13 cellular contexts compared by ENCODE assay signal in genomic region chr15:42057744-42058646, GRCh38. TPM values are rescaled to one million over a fixed set of nuclear protein-coding genes. Genes with fewer than 3 reads are reported as not detected.
DNase-seq lines count a peak whose midpoint lies in the region; ATAC-seq and TF ChIP-seq lines count a peak whose summit lies in the region.
"Had no signal": no experiment of that assay in that cellular context is flagged by ENCODE, and none has a peak within 500 bp of the region (broad histone marks: within the 10 kb centered on the region; RNA-seq: fewer than 3 reads in every experiment).

No MANE protein-coding gene starts in this region.

- no peaks in the 10 kb centered on the region for H3K9me3 Mint-ChIP-seq in Caco-2 (ENCODE audit: unreplicated experiment)
- H3K9me3 Mint-ChIP-seq: dendritic cell treated with granulocyte-macrophage colony-stimulating factor and Interleukin-4, amounts not matched to agents 40 ng/mL and 50 ng/mL, for 4 days had no signal

- POLR2A ChIA-PET in Caco-2 (lab: Charles Lee), result interaction anchor here (0.8 to 1.8 kb wide), 5 partner anchors 11 to 78 kb away, joined by 3 to 8 read pairs (median 5); no protein-coding TSS in a partner anchor

- no peak overlapping the region for H2BK120ac ChIP-seq in trophoblast cell (ENCODE audit: insufficient read depth, low read length, poor library complexity)

- H3K36me3 ChIP-seq in Caco-2 (ENCODE audit: control insufficient read depth, insufficient read depth, low read length) (no peaks in the 10 kb centered on the region), Peyer's patch (no peaks in the 10 kb centered on the region), trophoblast cell (ENCODE audit: control insufficient read depth in 1 of 2, insufficient read depth in 2 of 2, low read length in 2 of 2) (no peaks in the 10 kb centered on the region)
- H3K36me3 ChIP-seq: BLaER1 treated with 17β-estradiol and CSF1 and Interleukin-3, amounts not matched to agents 10 nM and 100 nM; gastrocnemius medialis had no signal

- TSS peak; percentile 98 for BruUV-seq in Caco-2 (replicated peaks; lab: Mats Ljungman, UMichigan)

- no CpG with 5 or more reads among the region's 7 CpGs for WGBS in trophoblast cell (ENCODE audit: extremely low coverage, insufficient coverage, insufficient read length)

- no peak overlapping the region for H3K4me2 ChIP-seq in trophoblast cell (ENCODE audit: low read length)

- no peak overlapping the region for H2AK5ac ChIP-seq in trophoblast cell (ENCODE audit: low read length)

- H3K27ac Mint-ChIP-seq in Caco-2 (ENCODE audit: unreplicated experiment), result peak overlapping the region; percentile 93

- no peak overlapping the region for H3K14ac ChIP-seq in trophoblast cell (ENCODE audit: low read length)

- H4K91ac ChIP-seq in trophoblast cell (ENCODE audit: low read depth, low read length), result peak overlapping the region; percentile 40

- no peak overlapping the region for H4K12ac ChIP-seq in trophoblast cell (ENCODE audit: low read depth, low read length)

- intact Hi-C loops in Caco-2 (cut with micrococcal nuclease; ENCODE audit: unreplicated experiment), result loop anchor here (1.0 to 5.0 kb wide), 5 partner anchors 12 to 131 kb away; partner anchors contain the start of gene EHD4

- H3K4me3 ChIP-seq in Caco-2 (ENCODE audit: low read depth, low read length) (peak overlapping the region; percentile 1), Peyer's patch (peak overlapping the region in 1 of 4 donors; percentile 21), trophoblast cell (ENCODE audit: low read depth, low read length) (no peak overlapping the region)

- peaks cover 7% of the 10 kb centered on the region for H3K4me1 Mint-ChIP-seq in Caco-2 (ENCODE audit: low read depth, unreplicated experiment)

- H2AFZ ChIP-seq in trophoblast cell (ENCODE audit: insufficient read depth, low read length, poor library complexity), result no peak overlapping the region

- TF ChIP-seq POLR2A in Peyer's patch (IDR thresholded peaks at IDR 0.05), result peak in 1 of 2 donors; percentile 42

- H3K9ac ChIP-seq in trophoblast cell (ENCODE audit: low read length), result no peak overlapping the region

- no peak overlapping the region for H3K4ac ChIP-seq in trophoblast cell (ENCODE audit: low read depth, low read length)

- no peak overlapping the region for H4K8ac ChIP-seq in trophoblast cell (ENCODE audit: low read depth, low read length)

- DNase-seq in Caco-2, result no peak
- peak in 1 of 3 donors; percentile 12 for DNase-seq in Peyer's patch
- DNase-seq in foreskin keratinocyte, result no peak
- peak; percentile 82 to 85 for DNase-seq in trophoblast cell
- no peak for DNase-seq in caudate nucleus (lab: John Stamatoyannopoulos, UW)
- no peak for DNase-seq in middle frontal gyrus (ENCODE audit: extremely low spot score, low spot score)
- DNase-seq in NCI-H187 (lab: John Stamatoyannopoulos, UW), result no peak
- no peak for DNase-seq in NCI-H1930 (lab: John Stamatoyannopoulos, UW)

- TF ChIP-seq CTCF in Caco-2 (IDR thresholded peaks at IDR 0.05; ENCODE audit: insufficient read depth in 1 of 2, low read depth in 1 of 2, low read length in 1 of 2, severe bottlenecking in 1 of 2, unreplicated experiment in 1 of 2) (no peak), Peyer's patch (IDR thresholded peaks at IDR 0.05) (no peak), foreskin keratinocyte (conservative IDR thresholded peaks at IDR 0.05) (no peak)

- H3K23ac ChIP-seq in trophoblast cell (ENCODE audit: low read length), result no peak overlapping the region

- H3K27ac ChIP-seq in Peyer's patch, result peak overlapping the region in 3 of 4 donors; percentile 5 to 95 (median 60)
- H3K27ac ChIP-seq in foreskin keratinocyte, result peak overlapping the region; percentile 72
- H3K27ac ChIP-seq in trophoblast cell (ENCODE audit: low read depth, low read length), result peak overlapping the region; percentile 69
- no peak overlapping the region for H3K27ac ChIP-seq in caudate nucleus (ENCODE audit: low read depth, low read length)
- H3K27ac ChIP-seq: BLaER1 treated with 17β-estradiol and CSF1 and Interleukin-3, amounts not matched to agents 10 nM and 100 nM had no signal

- no peaks in the 10 kb centered on the region for H3K9me3 ChIP-seq in Caco-2
- H3K9me3 ChIP-seq in Peyer's patch, result no peaks in the 10 kb centered on the region
- H3K9me3 ChIP-seq in trophoblast cell (ENCODE audit: insufficient read depth, low read depth, low read length), result no peaks in the 10 kb centered on the region
- H3K9me3 ChIP-seq: BLaER1 treated with 17β-estradiol and CSF1 and Interleukin-3, amounts not matched to agents 10 nM and 100 nM; gastrocnemius medialis had no signal

- H3K18ac ChIP-seq in trophoblast cell (ENCODE audit: low read length), result no peak overlapping the region

- H3K4me1 ChIP-seq in Caco-2 (peaks cover 19% of the 10 kb centered on the region), Peyer's patch (peaks cover 0 to 6% (median 2%) of the 10 kb centered on the region in 4 donors), foreskin keratinocyte (peaks cover 12% of the 10 kb centered on the region), trophoblast cell (ENCODE audit: control insufficient read depth in 1 of 2, insufficient read depth in 2 of 2, low read length in 2 of 2) (peaks cover 0 to 7% of the 10 kb centered on the region in 2 experiments)

- H3K4me3 Mint-ChIP-seq in Caco-2 (ENCODE audit: unreplicated experiment), result peak overlapping the region; percentile 76

- CTCF ChIA-PET in Caco-2 (lab: Charles Lee), result interaction anchor here (0.6 to 2.4 kb wide), 9 partner anchors 11 to 85 kb away, joined by 3 to 23 read pairs (median 5); partner anchors contain the start of gene EHD4

- no peak overlapping the region for H2BK12ac ChIP-seq in trophoblast cell (ENCODE audit: low read length)

- H3K27me3 ChIP-seq in Caco-2 (replicated peaks; ENCODE audit: control insufficient read depth, insufficient read depth, low read length) (no peaks in the 10 kb centered on the region), Peyer's patch (no peaks in the 10 kb centered on the region), foreskin keratinocyte (no peaks in the 10 kb centered on the region), trophoblast cell (ENCODE audit: insufficient read depth, low read length) (no peaks in the 10 kb centered on the region)
- H3K27me3 ChIP-seq: BLaER1 treated with 17β-estradiol and CSF1 and Interleukin-3, amounts not matched to agents 10 nM and 100 nM; gastrocnemius medialis had no signal

- H3K79me1 ChIP-seq in trophoblast cell (ENCODE audit: low read length), result peaks cover 2% of the 10 kb centered on the region

- no peaks in the 10 kb centered on the region for H3K79me2 ChIP-seq in trophoblast cell (ENCODE audit: control insufficient read depth, insufficient read depth, low read length, poor library complexity)

- H3K36me3 Mint-ChIP-seq in Caco-2 (ENCODE audit: insufficient read depth, unreplicated experiment), result peaks cover 17% of the 10 kb centered on the region

- no peaks in the 10 kb centered on the region for H3K27me3 Mint-ChIP-seq in Caco-2 (ENCODE audit: insufficient read depth, unreplicated experiment)

- ATAC-seq in foreskin keratinocyte, result peak; percentile 7

- peak overlapping the region; percentile 17 for H2BK5ac ChIP-seq in trophoblast cell (ENCODE audit: low read depth, low read length, poor library complexity)

RNA-seq across cellular contexts. Expression of gene PLA2G4D, which starts 36.4 kb away (rescaled TPM):
- total RNA-seq in Caco-2 (2022), result not detected in 2 replicates
- total RNA-seq in Peyer's patch, result not detected
- total RNA-seq in foreskin keratinocyte, result 0.07 and 0.14 TPM in 2 replicates
- 0.08 and 0.09 TPM in 2 replicates for polyA plus RNA-seq in foreskin keratinocyte
- polyA plus RNA-seq in trophoblast cell (2013), result not detected in 2 replicates
- total RNA-seq: left cardiac atrium, OCI-LY7 had no signal

RNA-seq across cellular contexts. Expression of gene PLA2G4E, which starts 37.2 kb away (rescaled TPM):
- total RNA-seq in Caco-2 (2022), result 1.4 and 1.8 TPM in 2 replicates
- 1 to 10 TPM in 1 of 4 donors, not detected in 3; 1.5 TPM for total RNA-seq in Peyer's patch
- 0.07 and 0.14 TPM in 2 replicates for total RNA-seq in foreskin keratinocyte
- polyA plus RNA-seq in foreskin keratinocyte, result 0.04 TPM in 2 replicates
- polyA plus RNA-seq in trophoblast cell (2013), result not detected in 2 replicates
- total RNA-seq: gastrocnemius medialis, OCI-LY7 had no signal

Comparison
In these comparisons a context has a peak if more than half of its experiments do, and no peak if none do; other contexts are left out.
1. DNase-seq: peak in trophoblast cell (2 of 2); none in Caco-2 (0 of 2), foreskin keratinocyte (0 of 2), caudate nucleus (0 of 61), middle frontal gyrus (single experiment), NCI-H187 (0 of 2) and NCI-H1930 (0 of 2).